ENCODE assay signal across 1 cellular context in genomic region chr16:87954826-87955225, GRCh38.
TF ChIP-seq lines count a peak whose summit lies in the region.

No MANE protein-coding gene starts in this region.

TF ChIP-seq in GM12878, 131 proteins besides CTCF, POLR2A, EP300 and RAD21:
- TF ChIP-seq SMARCA5 (IDR thresholded peaks at IDR 0.05), result no peak
- TF ChIP-seq TARDBP (IDR thresholded peaks at IDR 0.05; ENCODE audit: borderline replicate concordance), result no peak
- TF ChIP-seq NFXL1 (IDR thresholded peaks at IDR 0.05; ENCODE audit: borderline replicate concordance), result no peak
- no peak for TF ChIP-seq NR2C1 (IDR thresholded peaks at IDR 0.05)
- no peak for TF ChIP-seq SRF (IDR thresholded peaks at IDR 0.05; ENCODE audit: low read depth in 2 of 2, low read length in 2 of 2)
- no peak for TF ChIP-seq MYB (IDR thresholded peaks at IDR 0.05; ENCODE audit: borderline replicate concordance, low read depth, low read length)
- no peak for TF ChIP-seq TAF1 (IDR thresholded peaks at IDR 0.05; ENCODE audit: borderline replicate concordance, low read depth, low read length)
